Comparison of ENCODE assay signal across 25 cellular contexts in the genomic region with DNA sequence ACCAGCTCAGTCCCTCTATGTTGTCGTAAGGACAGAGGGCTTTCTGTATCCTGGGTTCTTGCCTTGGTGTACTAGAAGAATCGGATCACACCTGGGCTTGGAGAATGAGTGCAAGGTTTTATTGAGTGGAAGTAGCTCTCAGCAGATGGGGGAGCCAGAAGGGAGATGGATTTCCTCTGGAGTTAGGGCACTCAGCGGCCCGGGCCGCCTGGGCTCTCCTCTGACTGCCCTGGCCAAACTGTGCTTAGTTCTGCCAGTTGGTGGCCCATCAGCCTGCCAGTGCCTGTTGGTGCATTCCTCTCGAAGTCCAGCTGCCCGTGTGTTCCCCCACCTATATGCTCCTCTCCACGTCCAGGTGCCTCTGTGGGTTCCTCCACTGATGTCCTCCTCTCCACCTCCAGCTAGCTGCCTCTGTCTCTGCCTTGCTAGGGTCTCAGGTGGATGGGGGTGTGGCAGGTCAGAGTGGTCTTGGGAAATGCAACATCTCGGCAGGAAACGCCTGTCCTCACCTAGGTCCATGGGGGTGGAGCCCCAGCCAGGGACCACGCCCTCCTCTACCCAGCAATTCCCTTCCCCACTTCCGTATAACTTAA.
DNase-seq lines count a peak whose midpoint lies in the region; FAIRE-seq and TF ChIP-seq lines count a peak whose summit lies in the region.
"Had no signal": no experiment of that assay in that cellular context is flagged by ENCODE, and none has a peak within 500 bp of the region (broad histone marks: within the 10 kb centered on the region; RNA-seq: fewer than 3 reads in every experiment).

No MANE protein-coding gene starts in this region.

- H3K9ac ChIP-seq in H1 (replicated peaks in 1 of 4; ENCODE audit: extremely low read depth in 1 of 4, low read depth in 3 of 4, low read length in 3 of 4) (no peak overlapping the region), trophoblast cell (ENCODE audit: low read length) (peak overlapping the region; percentile 51)
- H3K9ac ChIP-seq: GM23248 had no signal

- H2BK20ac ChIP-seq in H1 (ENCODE audit: low read length): no peak overlapping the region

- H2BK120ac ChIP-seq in H1 (replicated peaks; ENCODE audit: low read depth, low read length) (no peak overlapping the region), trophoblast cell (ENCODE audit: insufficient read depth, low read length, poor library complexity) (no peak overlapping the region)

- H3K27ac ChIP-seq in H1 (ENCODE audit: low read depth, low read length) (no peak overlapping the region), trophoblast cell (ENCODE audit: low read depth, low read length) (no peak overlapping the region)
- H3K27ac ChIP-seq: 22Rv1, GM23248, HL-60 had no signal

- no peak for FAIRE-seq in H1 (lab: Jason Lieb, UNC)
- FAIRE-seq: GM12878, GM19239, H54, HTR-8/SVneo, K562 had no signal

- TF ChIP-seq EP300 in H1 (IDR thresholded peaks at IDR 0.05; ENCODE audit: borderline replicate concordance in 1 of 2, low read depth in 2 of 2, low read length in 2 of 2): no peak

- no peak overlapping the region for H3K56ac ChIP-seq in H1 (replicated peaks; ENCODE audit: insufficient read length, low read depth, low read length)

- H3K23me2 ChIP-seq in H1 (ENCODE audit: low read depth, low read length): no peaks in the 10 kb centered on the region

- H2AK5ac ChIP-seq in H1 (ENCODE audit: low read depth, low read length) (no peak overlapping the region), trophoblast cell (ENCODE audit: low read length) (no peak overlapping the region)

- H2BK15ac ChIP-seq in H1 (ENCODE audit: low read length): no peak overlapping the region

- no peak overlapping the region for H3K18ac ChIP-seq in H1 (ENCODE audit: extremely low read depth, low read length)
- H3K18ac ChIP-seq in trophoblast cell (ENCODE audit: low read length): no peak overlapping the region

- H3K36me3 ChIP-seq in H1 (ENCODE audit: control insufficient read depth in 2 of 4, insufficient read depth in 4 of 4, low read length in 3 of 4): no peaks in the 10 kb centered on the region
- H3K36me3 ChIP-seq in trophoblast cell (ENCODE audit: control insufficient read depth in 1 of 2, insufficient read depth in 2 of 2, low read length in 2 of 2): no peaks in the 10 kb centered on the region

- TF ChIP-seq POLR2A in H1 (IDR thresholded peaks at IDR 0.05; ENCODE audit: control extremely low read depth in 1 of 2, low read depth in 2 of 2, low read length in 2 of 2): no peak

- no peak for TF ChIP-seq RAD21 in H1 (IDR thresholded peaks at IDR 0.05 in 1 of 2, conservative IDR thresholded peaks at IDR 0.05 in 1 of 2; ENCODE audit: low read depth in 2 of 2, low read length in 2 of 2)

- POLR2A ChIA-PET in H1 (lab: Charles Lee; ENCODE audit: partially characterized antibody): no interaction called here

- H4K91ac ChIP-seq in H1 (replicated peaks; ENCODE audit: insufficient read length, low read length): no peak overlapping the region
- H4K91ac ChIP-seq in trophoblast cell (ENCODE audit: low read depth, low read length): no peak overlapping the region

- H4K5ac ChIP-seq in H1 (ENCODE audit: insufficient read length, low read depth, low read length): no peak overlapping the region

- H2AFZ ChIP-seq in H1 (ENCODE audit: low read length) (peak overlapping the region; percentile 53; the same call in 1 of the 2 replicates), trophoblast cell (ENCODE audit: insufficient read depth, low read length, poor library complexity) (no peak overlapping the region)
- H2AFZ ChIP-seq: GM23248 had no signal

- H3K27me3 ChIP-seq in H1 (replicated peaks in 1 of 4; ENCODE audit: control insufficient read depth in 3 of 4, extremely low read depth in 1 of 4, insufficient read depth in 3 of 4, low read length in 3 of 4) (no peaks in the 10 kb centered on the region), trophoblast cell (ENCODE audit: insufficient read depth, low read length) (no peaks in the 10 kb centered on the region)

- H4K8ac ChIP-seq in H1 (ENCODE audit: extremely low read depth, insufficient read depth, low read length) (no peak overlapping the region), trophoblast cell (ENCODE audit: low read depth, low read length) (no peak overlapping the region)

- H3K23ac ChIP-seq in H1 (ENCODE audit: insufficient read length) (no peak overlapping the region), trophoblast cell (ENCODE audit: low read length) (no peak overlapping the region)

- no peak for TF ChIP-seq CTCF in H1 (IDR thresholded peaks at IDR 0.05; ENCODE audit: control extremely low read depth in 1 of 3, insufficient read depth in 1 of 3, low read depth in 1 of 3, low read length in 3 of 3)

- H3K79me1 ChIP-seq in H1 (ENCODE audit: low read depth, low read length) (no peaks in the 10 kb centered on the region), trophoblast cell (ENCODE audit: low read length) (no peaks in the 10 kb centered on the region)

- H2BK12ac ChIP-seq in H1 (ENCODE audit: low read depth, low read length): no peak overlapping the region
- H2BK12ac ChIP-seq in trophoblast cell (ENCODE audit: low read length): no peak overlapping the region

- H3K14ac ChIP-seq in H1 (ENCODE audit: insufficient read length) (no peak overlapping the region), trophoblast cell (ENCODE audit: low read length) (no peak overlapping the region)

- H3K79me2 ChIP-seq in H1 (ENCODE audit: control insufficient read depth in 1 of 2, insufficient read depth in 2 of 2, low read length in 2 of 2) (no peaks in the 10 kb centered on the region), trophoblast cell (ENCODE audit: control insufficient read depth, insufficient read depth, low read length, poor library complexity) (no peaks in the 10 kb centered on the region)

- H4K12ac ChIP-seq in trophoblast cell (ENCODE audit: low read depth, low read length): no peak overlapping the region

- DNase-seq in NCI-H524 (lab: John Stamatoyannopoulos, UW) (peak; percentile 0 to 62), NCI-H524 treated with DMSO at 0.1 percent for 48 hours (lab: John Stamatoyannopoulos, UW) (no peak), H1 (ENCODE audit: low read depth in 1 of 2, low spot score in 2 of 2) (no peak), trophoblast cell (no peak), NCI-H510A treated with DMSO at 0.1 percent for 48 hours (lab: John Stamatoyannopoulos, UW) (no peak), ecto neural progenitor cell (ENCODE audit: low spot score) (no peak), cortex of kidney (lab: John Stamatoyannopoulos, UW) (no peak)
- DNase-seq: C1 segment of cervical spinal cord; CD4-positive, CD25-positive, alpha-beta regulatory T cell; CD8-positive, alpha-beta memory T cell; COR-L47; DMS 273 treated with DMSO at 0.1 percent for 48 hours; DMS53; DND-41; EL; GM23248; HCEC 1CT; IMR-90 had no signal

- H2BK5ac ChIP-seq in H1 (ENCODE audit: low read depth, low read length) (no peak overlapping the region), trophoblast cell (ENCODE audit: low read depth, low read length, poor library complexity) (no peak overlapping the region)

- no peaks in the 10 kb centered on the region for H3K4me1 ChIP-seq in H1 (replicated peaks in 1 of 4; ENCODE audit: control insufficient read depth in 3 of 4, insufficient read depth in 4 of 4, low read length in 3 of 4)
- H3K4me1 ChIP-seq in trophoblast cell (ENCODE audit: control insufficient read depth in 1 of 2, insufficient read depth in 2 of 2, low read length in 2 of 2): no peaks in the 10 kb centered on the region

- no peaks in the 10 kb centered on the region for H3K9me3 ChIP-seq in H1 (ENCODE audit: insufficient read depth in 2 of 2, low read depth in 1 of 2, low read length in 1 of 2)
- H3K9me3 ChIP-seq in trophoblast cell (ENCODE audit: insufficient read depth, low read depth, low read length): no peaks in the 10 kb centered on the region

- CTCF ChIA-PET in H1 (lab: Charles Lee; ENCODE audit: partially characterized antibody): interaction anchor here (0.8 kb wide), 1 partner anchor 56 kb away, joined by 3 read pairs; no protein-coding TSS in a partner anchor

- no peaks in the 10 kb centered on the region for H4K20me1 ChIP-seq in H1 (replicated peaks in 1 of 2; ENCODE audit: control insufficient read depth in 1 of 2, insufficient read depth in 2 of 2, low read length in 2 of 2)

- no peak overlapping the region for H3K4ac ChIP-seq in H1 (replicated peaks; ENCODE audit: insufficient read length, low read depth, low read length)
- no peak overlapping the region for H3K4ac ChIP-seq in trophoblast cell (ENCODE audit: low read depth, low read length)

- 92% methylated on average over 10 of the region's 12 CpGs; no CpG with 5 or more reads in 1 of the 2 experiments for WGBS in H1 (ENCODE audit: extremely low coverage in 1 of 2, insufficient coverage in 1 of 2, insufficient read length in 1 of 2, insufficient replicate concordance in 2 of 2, low coverage in 1 of 2, low lambda C conversion rate in 2 of 2, missing lambda C conversion rate in 1 of 2), 2 experiments
- WGBS in trophoblast cell (ENCODE audit: extremely low coverage, insufficient coverage, insufficient read length): no CpG with 5 or more reads among the region's 12 CpGs

- no peak overlapping the region for H3K4me3 ChIP-seq in H1 (ENCODE audit: extremely low read depth in 1 of 4, insufficient read depth in 2 of 4, low read depth in 3 of 4, low read length in 4 of 4)
- H3K4me3 ChIP-seq in trophoblast cell (ENCODE audit: low read depth, low read length): no peak overlapping the region
- H3K4me3 ChIP-seq: GM12878, GM23248, K562 had no signal

- H3K4me2 ChIP-seq in H1 (ENCODE audit: insufficient read depth in 1 of 2, low read depth in 2 of 2, low read length in 2 of 2): no peak overlapping the region
- H3K4me2 ChIP-seq in trophoblast cell (ENCODE audit: low read length): no peak overlapping the region

TF ChIP-seq in H1, 55 proteins besides CTCF, POLR2A, EP300 and RAD21 (continues in another document):
- TF ChIP-seq, protein P1, sequence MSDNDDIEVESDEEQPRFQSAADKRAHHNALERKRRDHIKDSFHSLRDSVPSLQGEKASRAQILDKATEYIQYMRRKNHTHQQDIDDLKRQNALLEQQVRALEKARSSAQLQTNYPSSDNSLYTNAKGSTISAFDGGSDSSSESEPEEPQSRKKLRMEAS (IDR thresholded peaks at IDR 0.05): no peak
- TF ChIP-seq RNF2 (IDR thresholded peaks at IDR 0.05; ENCODE audit: borderline replicate concordance, low read depth, low read length, missing control alignments, poor library complexity, severe bottlenecking) (no peak), KDM1A (IDR thresholded peaks at IDR 0.05; ENCODE audit: borderline replicate concordance, low read length) (no peak), JUND (IDR thresholded peaks at IDR 0.05; ENCODE audit: low read length) (no peak), GTF2F1 (IDR thresholded peaks at IDR 0.05; ENCODE audit: borderline replicate concordance, low read depth, low read length) (no peak), TCF12 (IDR thresholded peaks at IDR 0.05; ENCODE audit: low read depth, low read length) (no peak), SAP30 (IDR thresholded peaks at IDR 0.05; ENCODE audit: insufficient read depth, insufficient replicate concordance, low read length) (no peak), CHD1 (IDR thresholded peaks at IDR 0.05; ENCODE audit: low read depth, low read length) (no peak), RXRA (IDR thresholded peaks at IDR 0.05; ENCODE audit: insufficient read depth, low read depth, low read length) (no peak), KDM5A (IDR thresholded peaks at IDR 0.05; ENCODE audit: low read length) (no peak)

Comparison
In these comparisons a context has a peak if more than half of its experiments do, and no peak if none do; other contexts are left out.
1. DNase-seq: peak in NCI-H524 (2 of 2); none in NCI-H524 treated with DMSO at 0.1 percent for 48 hours (single experiment), H1 (0 of 2), trophoblast cell (0 of 2), NCI-H510A treated with DMSO at 0.1 percent for 48 hours (single experiment), ecto neural progenitor cell (single experiment) and cortex of kidney (single experiment).